In genomic region chr6:37628611-37629320, GRCh38 we compare ENCODE assay signal across 16 cellular contexts.
DNase-seq lines count a peak whose midpoint lies in the region; ATAC-seq and TF ChIP-seq lines count a peak whose summit lies in the region.
"Had no signal": no experiment of that assay in that cellular context is flagged by ENCODE, and none has a peak within 500 bp of the region (broad histone marks: within the 10 kb centered on the region; RNA-seq: fewer than 3 reads in every experiment).

No MANE protein-coding gene starts in this region.

- TF ChIP-seq CTCF in osteocyte (IDR thresholded peaks at IDR 0.05) (no peak), left lung (IDR thresholded peaks at IDR 0.05) (no peak)
- no peak for TF ChIP-seq CTCF in activated CD8-positive, alpha-beta T cell treated with anti-CD3 and anti-CD28 coated beads for 36 hours (IDR thresholded peaks at IDR 0.05)

- H3K4me1 Mint-ChIP-seq in osteocyte (ENCODE audit: unreplicated experiment): peaks cover 20% of the 10 kb centered on the region
- H3K4me1 Mint-ChIP-seq in activated T-cell treated with anti-CD3 and anti-CD28 coated beads, Interleukin-2, amount 50 U/mL, for 4 hours (ENCODE audit: low read depth): peaks cover 3% of the 10 kb centered on the region
- peaks cover 6 to 15% (median 13%) of the 10 kb centered on the region in 4 donors for H3K4me1 Mint-ChIP-seq in naive thymus-derived CD8-positive, alpha-beta T cell
- peaks cover 6% of the 10 kb centered on the region for H3K4me1 Mint-ChIP-seq in activated CD8-positive, alpha-beta T cell treated with anti-CD3 and anti-CD28 coated beads for 36 hours (ENCODE audit: low read depth)

- H3K4me1 ChIP-seq in left lung: peaks cover 5 to 8% of the 10 kb centered on the region in 2 donors

- no peak overlapping the region for H3K4me3 ChIP-seq in left lung
- H3K4me3 ChIP-seq: colonic mucosa had no signal

- peaks cover 10 to 56% of the 10 kb centered on the region in 2 donors for H3K27me3 ChIP-seq in left lung
- H3K27me3 ChIP-seq: colonic mucosa had no signal

- no peaks in the 10 kb centered on the region for H3K9me3 ChIP-seq in left lung
- H3K9me3 ChIP-seq: colonic mucosa had no signal

- H3K9me3 Mint-ChIP-seq in osteocyte (ENCODE audit: unreplicated experiment): no peaks in the 10 kb centered on the region
- no peaks in the 10 kb centered on the region for H3K9me3 Mint-ChIP-seq in activated T-cell treated with anti-CD3 and anti-CD28 coated beads, Interleukin-2, amount 50 U/mL, for 4 hours
- H3K9me3 Mint-ChIP-seq in naive thymus-derived CD8-positive, alpha-beta T cell: no peaks in the 10 kb centered on the region
- H3K9me3 Mint-ChIP-seq in activated CD8-positive, alpha-beta T cell treated with anti-CD3 and anti-CD28 coated beads for 36 hours: no peaks in the 10 kb centered on the region
- H3K9me3 Mint-ChIP-seq: activated naive CD4-positive, alpha-beta T cell treated with anti-CD3 and anti-CD28 coated beads, Interleukin-2, amount 50 U/mL, for 72 hours had no signal

- intact Hi-C loops in left lung (cut with DNase I): no loop called here
- intact Hi-C loops in activated CD8-positive, alpha-beta T cell treated with anti-CD3 and anti-CD28 coated beads for 36 hours (cut with micrococcal nuclease): no loop called here

- DNase-seq in EH (ENCODE audit: low read depth) (peak; percentile 64), RKO (ENCODE audit: low spot score) (peak; percentile 59), epithelial cell of prostate (ENCODE audit: low read depth, low spot score) (no peak), osteocyte (ENCODE audit: extremely low spot score, unreplicated experiment) (no peak), left lung (no peak)
- DNase-seq in activated T-cell treated with anti-CD3 and anti-CD28 coated beads, Interleukin-2, amount 50 U/mL, for 4 hours: no peak
- DNase-seq in naive thymus-derived CD8-positive, alpha-beta T cell: no peak
- no peak for DNase-seq in activated CD8-positive, alpha-beta T cell treated with anti-CD3 and anti-CD28 coated beads for 36 hours
- DNase-seq: C1 segment of cervical spinal cord; colonic mucosa; NCI-H446 treated with DMSO at 0.1 percent for 48 hours; stimulated activated CD4-positive, alpha-beta T cell treated with anti-CD3 and anti-CD28 coated beads, Interleukin-4, amount 100 ng/mL, for 1 hour; stimulated activated naive CD4-positive, alpha-beta T cell treated with Interleukin-2 at 50 U/mL for 16 hours had no signal

- no peak overlapping the region for H3K4me3 Mint-ChIP-seq in osteocyte (ENCODE audit: unreplicated experiment)
- H3K4me3 Mint-ChIP-seq in activated T-cell treated with anti-CD3 and anti-CD28 coated beads, Interleukin-2, amount 50 U/mL, for 4 hours: no peak overlapping the region
- H3K4me3 Mint-ChIP-seq in naive thymus-derived CD8-positive, alpha-beta T cell: no peak overlapping the region
- no peak overlapping the region for H3K4me3 Mint-ChIP-seq in activated CD8-positive, alpha-beta T cell treated with anti-CD3 and anti-CD28 coated beads for 36 hours

- ATAC-seq in left lung: no peak
- ATAC-seq in activated T-cell treated with anti-CD3 and anti-CD28 coated beads, Interleukin-2, amount 50 U/mL, for 4 hours: no peak
- no peak for ATAC-seq in naive thymus-derived CD8-positive, alpha-beta T cell
- ATAC-seq in activated CD8-positive, alpha-beta T cell treated with anti-CD3 and anti-CD28 coated beads for 36 hours: no peak
- ATAC-seq: activated naive CD4-positive, alpha-beta T cell treated with anti-CD3 and anti-CD28 coated beads, Interleukin-2, amount 50 U/mL, for 72 hours; HepG2; Right ventricle myocardium inferior had no signal

- H3K27ac ChIP-seq in epithelial cell of prostate (peak overlapping the region; percentile 80), left lung (no peak overlapping the region)
- H3K27ac ChIP-seq: colonic mucosa had no signal

- H3K27ac Mint-ChIP-seq in osteocyte (ENCODE audit: unreplicated experiment): peak overlapping the region; percentile 40
- no peak overlapping the region for H3K27ac Mint-ChIP-seq in naive thymus-derived CD8-positive, alpha-beta T cell
- no peak overlapping the region for H3K27ac Mint-ChIP-seq in activated CD8-positive, alpha-beta T cell treated with anti-CD3 and anti-CD28 coated beads for 36 hours
- H3K27ac Mint-ChIP-seq: activated naive CD4-positive, alpha-beta T cell treated with anti-CD3 and anti-CD28 coated beads, Interleukin-2, amount 50 U/mL, for 72 hours had no signal

- no peaks in the 10 kb centered on the region for H3K36me3 Mint-ChIP-seq in osteocyte (ENCODE audit: unreplicated experiment)
- H3K36me3 Mint-ChIP-seq in activated T-cell treated with anti-CD3 and anti-CD28 coated beads, Interleukin-2, amount 50 U/mL, for 4 hours (ENCODE audit: insufficient read depth): no peaks in the 10 kb centered on the region
- H3K36me3 Mint-ChIP-seq in naive thymus-derived CD8-positive, alpha-beta T cell: no peaks in the 10 kb centered on the region
- no peaks in the 10 kb centered on the region for H3K36me3 Mint-ChIP-seq in activated CD8-positive, alpha-beta T cell treated with anti-CD3 and anti-CD28 coated beads for 36 hours (ENCODE audit: low read depth)
- H3K36me3 Mint-ChIP-seq: activated naive CD4-positive, alpha-beta T cell treated with anti-CD3 and anti-CD28 coated beads, Interleukin-2, amount 50 U/mL, for 72 hours had no signal

- no peaks in the 10 kb centered on the region for H3K27me3 Mint-ChIP-seq in osteocyte (ENCODE audit: unreplicated experiment)
- peaks cover 11% of the 10 kb centered on the region for H3K27me3 Mint-ChIP-seq in activated T-cell treated with anti-CD3 and anti-CD28 coated beads, Interleukin-2, amount 50 U/mL, for 4 hours (ENCODE audit: low read depth)
- H3K27me3 Mint-ChIP-seq in naive thymus-derived CD8-positive, alpha-beta T cell: peaks cover 0 to 15% (median 10%) of the 10 kb centered on the region in 5 donors
- peaks cover 5% of the 10 kb centered on the region for H3K27me3 Mint-ChIP-seq in activated CD8-positive, alpha-beta T cell treated with anti-CD3 and anti-CD28 coated beads for 36 hours

- CTCF ChIA-PET in activated CD8-positive, alpha-beta T cell treated with anti-CD3 and anti-CD28 coated beads for 36 hours (lab: Charles Lee): interaction anchor here (1.4 to 2.4 kb wide), 2 partner anchors 9 to 25 kb away, joined by 4 to 7 read pairs; no protein-coding TSS in a partner anchor

- POLR2A ChIA-PET in naive thymus-derived CD8-positive, alpha-beta T cell (lab: Charles Lee): interaction anchor here (0.6 to 1.3 kb wide), 2 partner anchors 10 to 329 kb away, joined by 4 to 5 read pairs; no protein-coding TSS in a partner anchor
- POLR2A ChIA-PET in activated CD8-positive, alpha-beta T cell treated with anti-CD3 and anti-CD28 coated beads for 36 hours (lab: Charles Lee): no interaction called here

- no peaks in the 10 kb centered on the region for H3K36me3 ChIP-seq in left lung
- H3K36me3 ChIP-seq: colonic mucosa had no signal

Comparison
In these comparisons a context has a peak if more than half of its experiments do, and no peak if none do; other contexts are left out.
1. DNase-seq: peak in EH (single experiment) and RKO (single experiment); none in epithelial cell of prostate (single experiment), osteocyte (single experiment), left lung (0 of 2), activated T-cell treated with anti-CD3 and anti-CD28 coated beads, Interleukin-2, amount 50 U/mL, for 4 hours (single experiment), naive thymus-derived CD8-positive, alpha-beta T cell (0 of 10) and activated CD8-positive, alpha-beta T cell treated with anti-CD3 and anti-CD28 coated beads for 36 hours (single experiment).